ENCODE assay signal across 8 cellular contexts in the genomic region with DNA sequence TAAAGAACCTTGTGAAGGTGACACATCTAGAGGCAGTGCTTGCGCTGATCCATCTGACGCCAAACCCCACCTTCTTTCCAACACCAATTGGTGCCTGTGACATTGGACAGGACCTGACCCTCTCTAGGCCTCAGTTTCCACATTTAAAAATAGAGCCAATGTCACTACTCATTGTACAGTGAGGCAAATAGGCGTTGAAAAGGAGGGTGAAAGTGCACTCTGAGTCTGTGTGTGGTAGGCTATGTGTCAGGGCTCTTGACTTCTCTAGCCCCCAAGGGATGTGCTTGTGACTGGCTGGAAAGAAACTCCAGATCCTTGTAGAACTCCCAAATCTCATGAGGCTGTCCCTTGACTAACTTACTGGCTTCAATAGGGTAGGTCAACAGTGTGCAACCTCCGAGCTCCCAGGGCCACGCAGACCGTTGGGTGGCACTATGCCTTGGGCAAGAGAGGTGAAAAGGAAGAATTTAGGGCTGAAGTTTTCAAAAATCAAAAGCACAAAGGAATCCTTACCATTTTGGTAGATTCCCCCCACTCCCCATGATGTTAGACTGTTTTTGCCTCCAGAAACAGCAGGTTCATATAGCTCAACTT. TPM values are rescaled to one million over a fixed set of nuclear protein-coding genes. Genes with fewer than 3 reads are reported as not detected.
DNase-seq lines count a peak whose midpoint lies in the region; ATAC-seq and TF ChIP-seq lines count a peak whose summit lies in the region.

No MANE protein-coding gene starts in this region.

- ATAC-seq in omental fat pad (ENCODE audit: low FRiP score): peak; percentile 22

- in situ Hi-C loops in SK-MEL-5 (cut with HindIII; ENCODE audit: low pct_unique_long_range_greater_than_20kb, low sequenced_read_pairs): no loop called here

- TF ChIP-seq CTCF in GM12875 (IDR thresholded peaks at IDR 0.05; ENCODE audit: borderline replicate concordance, insufficient read depth, low read depth, low read length) (no peak), fibroblast of mammary gland (conservative IDR thresholded peaks at IDR 0.05; ENCODE audit: control insufficient read depth, insufficient read depth, low read depth, low read length) (no peak), omental fat pad (IDR thresholded peaks at IDR 0.05) (no peak)

- DNase-seq in SK-MEL-5 (ENCODE audit: low read depth, low spot score) (peak; percentile 23), fibroblast of mammary gland (ENCODE audit: low read depth) (no peak), omental fat pad (ENCODE audit: low spot score) (no peak), NOMO-1 treated with DMSO at 0.1 percent for 48 hours (lab: John Stamatoyannopoulos, UW; ENCODE audit: unreplicated experiment) (no peak), inferior parietal cortex (ENCODE audit: extremely low spot score) (no peak), Ammon's horn (ENCODE audit: low spot score) (no peak), epidermal melanocyte (ENCODE audit: insufficient read length, low spot score) (no peak)

- H3K4me3 ChIP-seq in GM12875 (ENCODE audit: low read depth, low read length) (peak overlapping the region; percentile 98), fibroblast of mammary gland (ENCODE audit: control insufficient read depth, low read depth, low read length) (peak overlapping the region; percentile 86)

RNA-seq across cellular contexts. Expression of a gene that starts 0.7 kb away (rescaled TPM):
- 38.4 and 41.2 TPM in 2 replicates for total RNA-seq in SK-MEL-5 (2014; rRNA removed; shearing (Covaris generic))
- polyA plus RNA-seq in SK-MEL-5 (2015; cell fraction: cytosol; rRNA removed): 29.4 and 44.2 TPM in 2 replicates
- 143 and 182 TPM in 2 replicates for polyA plus RNA-seq in SK-MEL-5 (2015; cell fraction: nucleus; rRNA removed)
- 10 to 100 TPM; 45.0 to 89.9 (median 59.8) TPM for total RNA-seq in omental fat pad

RNA-seq across cellular contexts. Expression of a gene that starts 17.5 kb away (rescaled TPM):
- 70.2 and 93.5 TPM in 2 replicates for total RNA-seq in SK-MEL-5 (2014; rRNA removed; shearing (Covaris generic))
- 40.0 and 62.0 TPM in 2 replicates for polyA plus RNA-seq in SK-MEL-5 (2015; cell fraction: cytosol; rRNA removed)
- polyA plus RNA-seq in SK-MEL-5 (2015; cell fraction: nucleus; rRNA removed): 60.3 and 84.5 TPM in 2 replicates
- 10 to 100 TPM; 35.9 to 52.2 (median 44.7) TPM for total RNA-seq in omental fat pad

RNA-seq across cellular contexts. Expression of a gene that starts 30.5 kb away (rescaled TPM):
- total RNA-seq in SK-MEL-5 (2014; rRNA removed; shearing (Covaris generic)): 124 and 133 TPM in 2 replicates
- polyA plus RNA-seq in SK-MEL-5 (2015; cell fraction: cytosol; rRNA removed): 314 and 318 TPM in 2 replicates
- 50.5 and 110 TPM in 2 replicates for polyA plus RNA-seq in SK-MEL-5 (2015; cell fraction: nucleus; rRNA removed)
- total RNA-seq in omental fat pad: 100 to 1,000 TPM in 1 of 4 donors, 10 to 100 TPM in 3; 47.6 to 103 (median 69.7) TPM

RNA-seq across cellular contexts. Expression of a gene that starts 34.2 kb away (rescaled TPM):
- 14.2 and 24.4 TPM in 2 replicates for total RNA-seq in SK-MEL-5 (2014; rRNA removed; shearing (Covaris generic))
- polyA plus RNA-seq in SK-MEL-5 (2015; cell fraction: cytosol; rRNA removed): 66.9 and 77.4 TPM in 2 replicates
- polyA plus RNA-seq in SK-MEL-5 (2015; cell fraction: nucleus; rRNA removed): 35.4 and 37.2 TPM in 2 replicates
- 10 to 100 TPM; 55.5 to 99.4 (median 63.7) TPM for total RNA-seq in omental fat pad

RNA-seq across cellular contexts. Expression of a gene that starts 49.2 kb away (rescaled TPM):
- total RNA-seq in SK-MEL-5 (2014; rRNA removed; shearing (Covaris generic)): 1.4 and 1.9 TPM in 2 replicates
- polyA plus RNA-seq in SK-MEL-5 (2015; cell fraction: cytosol; rRNA removed): 0.94 and 1.3 TPM in 2 replicates
- 0.07 TPM in 1 of 2 replicates, not detected in the other for polyA plus RNA-seq in SK-MEL-5 (2015; cell fraction: nucleus; rRNA removed)
- total RNA-seq in omental fat pad: 10 to 100 TPM in 2 of 4 donors, 1 to 10 TPM in 2; 6.9 to 14.4 (median 9.4) TPM
